ENCODE assay signal across 8 cellular contexts in the genomic region with DNA sequence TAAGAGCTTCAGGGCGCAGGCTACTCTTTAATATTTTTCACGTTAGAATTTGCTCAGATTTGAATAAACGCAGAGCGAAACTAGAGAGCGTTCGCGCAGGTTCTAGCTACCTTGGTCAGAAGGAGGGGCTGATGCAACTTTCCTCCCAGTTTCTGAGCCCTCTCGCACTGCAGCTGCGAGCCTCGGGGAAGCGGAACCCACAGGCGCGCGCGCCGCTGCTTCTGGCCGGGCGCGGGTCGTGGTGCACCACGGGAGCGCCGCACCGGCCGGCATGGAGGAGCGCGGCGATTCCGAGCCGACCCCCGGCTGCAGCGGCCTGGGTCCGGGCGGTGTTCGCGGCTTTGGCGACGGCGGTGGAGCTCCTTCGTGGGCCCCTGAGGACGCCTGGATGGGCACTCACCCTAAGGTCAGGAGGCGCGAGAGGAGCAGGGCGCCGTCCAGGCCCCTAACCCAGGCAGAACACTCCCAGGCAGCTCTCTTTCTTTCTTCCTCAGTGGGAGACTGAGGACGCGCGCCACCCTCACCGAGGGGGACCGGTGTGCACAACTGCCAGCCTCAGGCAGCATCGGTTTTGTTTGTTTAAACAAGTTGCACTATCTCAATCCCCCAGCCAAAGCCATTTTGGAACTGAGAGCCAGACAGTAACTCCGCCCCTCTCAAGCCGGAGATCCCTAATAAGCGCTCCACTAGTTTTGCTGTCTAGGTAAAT. TPM values are rescaled to one million over a fixed set of nuclear protein-coding genes. Genes with fewer than 3 reads are reported as not detected.
DNase-seq lines count a peak whose midpoint lies in the region.

TSS of gene TSEN15 (plus strand) at position 246 of the 709 bp plus-strand sequence. CDS start at position 272, 26 bp downstream.

- peaks cover 43% of the 10 kb centered on the region for H3K4me1 ChIP-seq in GM23248 (ENCODE audit: insufficient read depth)

- H3K9me2 ChIP-seq in GM23248 (ENCODE audit: insufficient read depth), result no peaks in the 10 kb centered on the region

- no peaks in the 10 kb centered on the region for H4K20me1 ChIP-seq in GM23248 (ENCODE audit: insufficient read depth)

- peak within 1 kb of the TSS; percentile 98 for H3K4me3 ChIP-seq in GM23248

- 1% methylated on average over 40 to 47 of the region's 54 CpGs for WGBS in GM23248 (ENCODE audit: low coverage in 1 of 2, low lambda C conversion rate in 2 of 2, missing lambda C conversion rate in 2 of 2), 2 experiments

- H3K27me3 ChIP-seq in GM23248 (replicated peaks; ENCODE audit: insufficient read depth), result no peaks in the 10 kb centered on the region

- no peaks in the 10 kb centered on the region for H3K9me3 ChIP-seq in GM23248 (ENCODE audit: low read depth)

- H3K79me2 ChIP-seq in GM23248 (ENCODE audit: insufficient read depth), result peaks cover 40% of the 10 kb centered on the region

- peak within 1 kb of the TSS; percentile 93 for H2AFZ ChIP-seq in GM23248

- peaks cover 4% of the 10 kb centered on the region for H3F3A ChIP-seq in GM23248 (ENCODE audit: insufficient read depth)

- H3K27ac ChIP-seq in GM23248 (peak within 1 kb of the TSS; percentile 90), temporal lobe (ENCODE audit: low read depth, low read length) (peak within 1 kb of the TSS; percentile 87)

- peaks cover 7% of the 10 kb centered on the region; the same call in 1 of the 2 replicates for H3K36me3 ChIP-seq in GM23248 (ENCODE audit: low read depth)

- peak within 1 kb of the TSS; percentile 99 for H3K4me2 ChIP-seq in GM23248 (ENCODE audit: unreplicated experiment)

- DNase-seq in EL (peak; percentile 85), GM23248 (peak; percentile 93), LHCN-M2 (ENCODE audit: low read depth) (peak; percentile 74), SIG-M5 (lab: John Stamatoyannopoulos, UW) (peak; percentile 58), activated gamma-delta T cell (lab: John Stamatoyannopoulos, UW) (peak; percentile 46), foreskin melanocyte (peak; percentile 57), nucleus accumbens (lab: John Stamatoyannopoulos, UW) (peak in 51 of 56 donors; percentile 26 to 84 (median 68))

- in situ Hi-C loops in GM23248 (cut with MboI), result no loop called here

- peak within 1 kb of the TSS; percentile 88 for H3K9ac ChIP-seq in GM23248

RNA-seq across cellular contexts. Expression of gene TSEN15, which starts in this region (rescaled TPM):
- 52.0 and 65.3 TPM in 2 replicates for total RNA-seq in GM23248 (2014; rRNA removed; shearing (Covaris generic))
- 81.9 and 83.5 TPM in 2 replicates for polyA plus RNA-seq in GM23248 (2016; fragmentation: Nextera tagmentation; extraction: Ambion mirVana)
- total RNA-seq in LHCN-M2 (2014; rRNA removed), result 59.8 and 85.3 TPM in 2 replicates
- 39.6 TPM for polyA plus RNA-seq in LHCN-M2 (2012)
- total RNA-seq in temporal lobe, result 21.1 TPM

Comparison
In these comparisons a context has a peak if more than half of its experiments do, and no peak if none do; other contexts are left out.
1. Peak in every context shown above with its lines: DNase-seq, H3K4me3 ChIP-seq and H3K27ac ChIP-seq.